16 cellular contexts compared by ENCODE assay signal in genomic region chr2:219400562-219400961, GRCh38. TPM values are rescaled to one million over a fixed set of nuclear protein-coding genes. Genes with fewer than 3 reads are reported as not detected.
"Had no signal": no experiment of that assay in that cellular context is flagged by ENCODE, and none has a peak within 500 bp of the region (broad histone marks: within the 10 kb centered on the region; RNA-seq: fewer than 3 reads in every experiment).

No MANE protein-coding gene starts in this region.

- H3K9me3 Mint-ChIP-seq: activated naive CD4-positive, alpha-beta T cell treated with anti-CD3 and anti-CD28 coated beads for 36 hours; activated T-helper 17 cell treated with anti-CD3 and anti-CD28 coated beads, Interleukin-2, amount 50 U/mL, for 72 hours; central memory CD8-positive, alpha-beta T cell; natural killer cell treated with Interleukin-12 subunit alpha and Interleukin-12 subunit beta and Interleukin-15 and Interleukin-18, amount 100 ng/mL, for 72 hours; stimulated activated effector memory CD8-positive, alpha-beta T cell treated with anti-CD3 and anti-CD28 coated beads, Interleukin-12 subunit alpha, Interleukin-12 subunit beta, amount 100 ng/mL, for 72 hours; WTC11 had no signal

- H3K4me1 Mint-ChIP-seq: central memory CD8-positive, alpha-beta T cell had no signal

- H3K27me3 ChIP-seq: tibial artery, vagina had no signal

- H3K9me3 ChIP-seq: left lung, tibial artery, vagina had no signal

- DNase-seq: activated CD4-positive, alpha-beta T cell treated with anti-CD3 and anti-CD28 coated beads for 48 hours; activated naive CD4-positive, alpha-beta T cell treated with anti-CD3 and anti-CD28 coated beads for 36 hours; dermis blood vessel endothelial cell; head of caudate nucleus; islet precursor cell; left lung; tibial artery had no signal

- H3K4me1 ChIP-seq: left lung, vagina had no signal

- H3K27ac Mint-ChIP-seq: activated naive CD4-positive, alpha-beta T cell treated with anti-CD3 and anti-CD28 coated beads for 36 hours; activated T-helper 17 cell treated with anti-CD3 and anti-CD28 coated beads, Interleukin-2, amount 50 U/mL, for 72 hours; natural killer cell treated with Interleukin-12 subunit alpha and Interleukin-12 subunit beta and Interleukin-15 and Interleukin-18, amount 100 ng/mL, for 72 hours; stimulated activated effector memory CD8-positive, alpha-beta T cell treated with anti-CD3 and anti-CD28 coated beads, Interleukin-12 subunit alpha, Interleukin-12 subunit beta, amount 100 ng/mL, for 72 hours; WTC11 had no signal

- H3K4me3 ChIP-seq: left lung, skin epidermis, tibial artery, vagina had no signal

- ATAC-seq: activated T-helper 17 cell treated with anti-CD3 and anti-CD28 coated beads, Interleukin-2, amount 50 U/mL, for 72 hours; esophagus mucosa; left lung; natural killer cell treated with Interleukin-12 subunit alpha and Interleukin-12 subunit beta and Interleukin-15 and Interleukin-18, amount 100 ng/mL, for 72 hours; stimulated activated effector memory CD8-positive, alpha-beta T cell treated with anti-CD3 and anti-CD28 coated beads, Interleukin-12 subunit alpha, Interleukin-12 subunit beta, amount 100 ng/mL, for 72 hours; WTC11 had no signal

- H3K36me3 ChIP-seq: left lung, tibial artery, vagina had no signal

- H3K27me3 Mint-ChIP-seq: activated T-helper 17 cell treated with anti-CD3 and anti-CD28 coated beads, Interleukin-2, amount 50 U/mL, for 72 hours; natural killer cell treated with Interleukin-12 subunit alpha and Interleukin-12 subunit beta and Interleukin-15 and Interleukin-18, amount 100 ng/mL, for 72 hours had no signal

- H3K27ac ChIP-seq: left lung, skin epidermis, tibial artery, vagina had no signal

- H3K4me3 Mint-ChIP-seq: activated naive CD4-positive, alpha-beta T cell treated with anti-CD3 and anti-CD28 coated beads for 36 hours; activated T-helper 17 cell treated with anti-CD3 and anti-CD28 coated beads, Interleukin-2, amount 50 U/mL, for 72 hours; central memory CD8-positive, alpha-beta T cell; natural killer cell treated with Interleukin-12 subunit alpha and Interleukin-12 subunit beta and Interleukin-15 and Interleukin-18, amount 100 ng/mL, for 72 hours; stimulated activated effector memory CD8-positive, alpha-beta T cell treated with anti-CD3 and anti-CD28 coated beads, Interleukin-12 subunit alpha, Interleukin-12 subunit beta, amount 100 ng/mL, for 72 hours; WTC11 had no signal

- H3K36me3 Mint-ChIP-seq: natural killer cell treated with Interleukin-12 subunit alpha and Interleukin-12 subunit beta and Interleukin-15 and Interleukin-18, amount 100 ng/mL, for 72 hours; stimulated activated effector memory CD8-positive, alpha-beta T cell treated with anti-CD3 and anti-CD28 coated beads, Interleukin-12 subunit alpha, Interleukin-12 subunit beta, amount 100 ng/mL, for 72 hours; WTC11 had no signal

RNA-seq across cellular contexts. Expression of gene DES, which starts 17.6 kb away (rescaled TPM):
- total RNA-seq: activated naive CD4-positive, alpha-beta T cell treated with anti-CD3 and anti-CD28 coated beads for 36 hours; activated T-helper 17 cell treated with anti-CD3 and anti-CD28 coated beads, Interleukin-2, amount 50 U/mL, for 72 hours; dermis blood vessel endothelial cell; natural killer cell treated with Interleukin-12 subunit alpha and Interleukin-12 subunit beta and Interleukin-15 and Interleukin-18, amount 100 ng/mL, for 72 hours; osteocyte had no signal
